ENCODE assay signal across 1 cellular context in genomic region chr16:6857575-6857974, GRCh38.
TF ChIP-seq lines count a peak whose summit lies in the region.

No MANE protein-coding gene starts in this region.

TF ChIP-seq in H1, 55 proteins besides CTCF, POLR2A, EP300 and RAD21 (continued from another document):
- TF ChIP-seq MAX (IDR thresholded peaks at IDR 0.05) (no peak), SIN3A (conservative IDR thresholded peaks at IDR 0.05 in 1 of 2, IDR thresholded peaks at IDR 0.05 in 1 of 2; ENCODE audit: low read depth in 1 of 2, low read length in 2 of 2) (no peak), RFX5 (IDR thresholded peaks at IDR 0.05; ENCODE audit: borderline replicate concordance, low read depth, low read length) (no peak), TAF7 (optimal IDR thresholded peaks at IDR 0.05; ENCODE audit: borderline replicate concordance, low read depth, low read length) (no peak)
